ENCODE assay signal across 14 cellular contexts in the genomic region with DNA sequence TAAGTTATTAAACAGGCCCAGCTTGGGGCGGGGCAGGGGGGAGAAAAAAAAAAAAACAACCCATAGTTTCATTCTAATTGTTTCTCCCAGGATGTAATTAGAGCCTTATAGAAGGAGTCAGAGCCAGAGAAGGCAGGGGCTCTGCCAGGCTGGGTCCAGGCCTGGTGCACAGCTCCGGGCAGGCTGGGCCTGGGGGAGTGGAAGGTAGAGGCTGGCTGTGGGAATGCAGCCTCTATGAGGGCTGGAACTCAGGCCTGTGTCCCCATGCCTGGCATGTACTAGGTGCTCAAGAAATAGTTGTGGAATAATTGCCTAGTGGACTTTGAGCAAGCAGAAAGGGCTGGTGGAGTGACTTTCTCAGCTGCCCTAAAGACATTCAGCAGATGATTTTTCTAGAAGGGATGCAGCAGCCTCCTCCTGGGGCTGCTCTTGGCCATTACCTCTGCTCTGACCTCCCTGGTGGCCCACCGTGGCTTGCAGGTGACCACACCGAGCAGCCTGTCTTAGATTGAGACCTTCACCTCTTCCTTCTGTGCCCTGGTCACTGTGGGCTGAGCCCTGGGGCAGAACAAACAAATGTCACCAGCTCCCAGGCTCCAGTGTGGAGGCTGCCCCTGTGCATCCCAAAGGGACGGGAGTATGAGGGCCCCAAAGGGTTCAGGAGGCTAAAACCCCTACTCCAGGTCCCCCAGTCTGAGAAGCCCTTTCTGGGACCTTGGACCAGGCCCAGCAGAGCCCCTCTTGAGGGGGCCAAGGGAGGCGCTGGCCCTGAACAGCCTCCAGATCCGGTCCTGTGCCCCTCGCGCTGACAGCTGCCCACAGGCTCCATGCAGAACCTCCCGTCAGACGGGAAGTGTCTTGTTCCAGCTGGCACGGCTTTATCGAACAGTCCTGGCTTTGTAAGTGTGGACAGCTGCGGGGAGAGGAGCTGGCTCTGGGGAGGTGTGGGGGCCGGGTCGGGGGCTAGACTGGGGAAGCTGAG. TPM values are rescaled to one million over a fixed set of nuclear protein-coding genes. Genes with fewer than 3 reads are reported as not detected.
DNase-seq lines count a peak whose midpoint lies in the region; ATAC-seq and TF ChIP-seq lines count a peak whose summit lies in the region.
"Had no signal": no experiment of that assay in that cellular context is flagged by ENCODE, and none has a peak within 500 bp of the region (broad histone marks: within the 10 kb centered on the region; RNA-seq: fewer than 3 reads in every experiment).

No MANE protein-coding gene starts in this region.

- H3K36me3 Mint-ChIP-seq in activated naive CD8-positive, alpha-beta T cell treated with anti-CD3 and anti-CD28 coated beads for 36 hours: peaks cover 1% of the 10 kb centered on the region
- no peaks in the 10 kb centered on the region for H3K36me3 Mint-ChIP-seq in activated naive CD8-positive, alpha-beta T cell treated with anti-CD3 and anti-CD28 coated beads, Interleukin-2, amount 50 U/mL, for 24 hours (ENCODE audit: low read depth)

- 59 to 82% methylated on average over 11 to 16 of the region's 16 CpGs for WGBS in body of pancreas, 2 donors
- WGBS in aorta, 2 donors: 24 to 27% methylated on average over 16 of the region's 16 CpGs

- no peak for DNase-seq in activated naive CD8-positive, alpha-beta T cell treated with anti-CD3 and anti-CD28 coated beads for 36 hours
- no peak for DNase-seq in activated naive CD8-positive, alpha-beta T cell treated with anti-CD3 and anti-CD28 coated beads, Interleukin-2, amount 50 U/mL, for 24 hours
- DNase-seq in body of pancreas (peak in 2 of 4 donors; percentile 54 to 59), lung microvascular endothelial cell (ENCODE audit: low read depth in 2 of 2) (peak; percentile 42 to 84), aorta (peak in 1 of 2 donors; percentile 76), NCI-H1930 (lab: John Stamatoyannopoulos, UW) (no peak), amniotic stem cell (lab: John Stamatoyannopoulos, UW) (no peak)
- DNase-seq: activated T-cell treated with anti-CD3 and anti-CD28 coated beads, Interleukin-2, amount 50 U/mL, for 72 hours; effector memory CD4-positive, alpha-beta T cell; NCI-H1048; NCI-H526; stimulated activated naive CD4-positive, alpha-beta T cell treated with Interleukin-2 at 50 U/mL for 16 hours had no signal

- no peaks in the 10 kb centered on the region for H3K27me3 Mint-ChIP-seq in activated naive CD8-positive, alpha-beta T cell treated with anti-CD3 and anti-CD28 coated beads for 36 hours
- H3K27me3 Mint-ChIP-seq in activated naive CD8-positive, alpha-beta T cell treated with anti-CD3 and anti-CD28 coated beads, Interleukin-2, amount 50 U/mL, for 24 hours: no peaks in the 10 kb centered on the region

- H3K4me3 ChIP-seq in body of pancreas (no peak overlapping the region), aorta (ENCODE audit: low read length in 2 of 2) (no peak overlapping the region)

- H3K4me1 ChIP-seq in body of pancreas (peaks cover 7% of the 10 kb centered on the region), aorta (ENCODE audit: control insufficient read depth in 1 of 2, insufficient read depth in 2 of 2, low read length in 2 of 2) (no peaks in the 10 kb centered on the region)

- no peak for TF ChIP-seq CTCF in body of pancreas (IDR thresholded peaks at IDR 0.05)

- H3K9me3 Mint-ChIP-seq in activated naive CD8-positive, alpha-beta T cell treated with anti-CD3 and anti-CD28 coated beads for 36 hours: peaks cover 3% of the 10 kb centered on the region
- peaks cover 4% of the 10 kb centered on the region for H3K9me3 Mint-ChIP-seq in activated naive CD8-positive, alpha-beta T cell treated with anti-CD3 and anti-CD28 coated beads, Interleukin-2, amount 50 U/mL, for 24 hours
- H3K9me3 Mint-ChIP-seq: activated T-cell treated with anti-CD3 and anti-CD28 coated beads, Interleukin-2, amount 50 U/mL, for 72 hours had no signal

- H3K27me3 ChIP-seq in body of pancreas: no peaks in the 10 kb centered on the region
- H3K27me3 ChIP-seq in aorta (ENCODE audit: control insufficient read depth in 1 of 2, insufficient read depth in 2 of 2, low read length in 1 of 2): no peaks in the 10 kb centered on the region

- ATAC-seq in activated naive CD8-positive, alpha-beta T cell treated with anti-CD3 and anti-CD28 coated beads, Interleukin-2, amount 50 U/mL, for 24 hours: no peak
- peak; percentile 49 for ATAC-seq in body of pancreas
- peak; percentile 26 for ATAC-seq in aorta (ENCODE audit: low FRiP score)
- no peak for ATAC-seq in HG02678 (IDR thresholded peaks at IDR 0.05; ENCODE audit: unreplicated experiment)
- ATAC-seq: activated T-cell treated with anti-CD3 and anti-CD28 coated beads, Interleukin-2, amount 50 U/mL, for 72 hours; left colon had no signal

- peak overlapping the region; percentile 22 for H3K27ac Mint-ChIP-seq in activated naive CD8-positive, alpha-beta T cell treated with anti-CD3 and anti-CD28 coated beads for 36 hours
- no peak overlapping the region for H3K27ac Mint-ChIP-seq in activated naive CD8-positive, alpha-beta T cell treated with anti-CD3 and anti-CD28 coated beads, Interleukin-2, amount 50 U/mL, for 24 hours

- TF ChIP-seq POLR2A in body of pancreas (IDR thresholded peaks at IDR 0.05): no peak

- no peaks in the 10 kb centered on the region for H3K9me3 ChIP-seq in body of pancreas
- H3K9me3 ChIP-seq in aorta (ENCODE audit: control insufficient read depth, low read length): no peaks in the 10 kb centered on the region

- peaks cover 34% of the 10 kb centered on the region for H3K4me1 Mint-ChIP-seq in activated naive CD8-positive, alpha-beta T cell treated with anti-CD3 and anti-CD28 coated beads for 36 hours
- H3K4me1 Mint-ChIP-seq in activated naive CD8-positive, alpha-beta T cell treated with anti-CD3 and anti-CD28 coated beads, Interleukin-2, amount 50 U/mL, for 24 hours: peaks cover 39% of the 10 kb centered on the region

- intact Hi-C loops in body of pancreas (cut with DNase I) (no loop called here), aorta (cut with DNase I) (no loop called here)

- no peaks in the 10 kb centered on the region for H3K36me3 ChIP-seq in body of pancreas (replicated peaks in 1 of 2; ENCODE audit: insufficient read depth in 1 of 2, low read depth in 2 of 2)
- no peaks in the 10 kb centered on the region for H3K36me3 ChIP-seq in aorta (ENCODE audit: control insufficient read depth in 1 of 2, insufficient read depth in 2 of 2, low read length in 1 of 2)

- H3K4me3 Mint-ChIP-seq in activated naive CD8-positive, alpha-beta T cell treated with anti-CD3 and anti-CD28 coated beads for 36 hours: no peak overlapping the region
- no peak overlapping the region for H3K4me3 Mint-ChIP-seq in activated naive CD8-positive, alpha-beta T cell treated with anti-CD3 and anti-CD28 coated beads, Interleukin-2, amount 50 U/mL, for 24 hours

- no peak overlapping the region for H3K27ac ChIP-seq in body of pancreas
- H3K27ac ChIP-seq in aorta (ENCODE audit: low read depth in 1 of 2, low read length in 2 of 2): no peak overlapping the region

RNA-seq across cellular contexts. Expression of a gene that starts 18.8 kb away (rescaled TPM):
- not detected for total RNA-seq in activated naive CD8-positive, alpha-beta T cell treated with anti-CD3 and anti-CD28 coated beads for 36 hours
- total RNA-seq in body of pancreas (1 to 10 TPM; 2.3 to 7.0 TPM), lung microvascular endothelial cell (0.44 TPM in 1 of 2 replicates, not detected in the other), aorta (under 1 TPM in 1 of 2 donors, not detected in 1; 0.52 TPM)
- polyA plus RNA-seq in aorta: not detected

Comparison
In these comparisons a context has a peak if more than half of its experiments do, and no peak if none do; other contexts are left out.
1. DNase-seq: peak in lung microvascular endothelial cell (2 of 2); none in activated naive CD8-positive, alpha-beta T cell treated with anti-CD3 and anti-CD28 coated beads for 36 hours (single experiment), activated naive CD8-positive, alpha-beta T cell treated with anti-CD3 and anti-CD28 coated beads, Interleukin-2, amount 50 U/mL, for 24 hours (single experiment), NCI-H1930 (0 of 2) and amniotic stem cell (single experiment).
2. ATAC-seq: peak in body of pancreas (single experiment) and aorta (single experiment); none in activated naive CD8-positive, alpha-beta T cell treated with anti-CD3 and anti-CD28 coated beads, Interleukin-2, amount 50 U/mL, for 24 hours (single experiment) and HG02678 (single experiment).